In the genomic region with DNA sequence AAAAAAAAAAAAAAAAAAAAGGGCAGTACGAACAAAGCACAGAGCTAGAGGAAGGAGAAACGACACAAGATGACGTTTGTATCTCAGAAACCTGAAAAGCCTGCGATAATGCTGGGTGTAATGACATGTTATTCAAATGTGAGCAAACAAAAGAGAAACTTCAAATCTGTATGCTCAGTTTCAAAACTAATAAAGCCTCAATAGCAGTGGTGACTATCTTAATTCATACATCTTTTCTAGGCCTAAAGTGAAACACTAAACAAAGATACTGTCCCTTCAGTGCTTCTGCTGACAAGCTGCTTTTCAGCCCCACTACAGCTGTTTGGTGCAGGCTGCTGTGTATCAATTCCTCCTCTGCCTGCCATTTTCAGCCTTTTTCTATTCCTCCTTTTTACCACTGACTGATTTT, we compare ENCODE assay signal across 8 cellular contexts.
DNase-seq lines count a peak whose midpoint lies in the region; ATAC-seq, FAIRE-seq and TF ChIP-seq lines count a peak whose summit lies in the region.

No MANE protein-coding gene starts in this region.

- FAIRE-seq in D721Med (lab: Jason Lieb, UNC): no peak

- TF ChIP-seq CTCF in D721Med (IDR thresholded peaks at IDR 0.05; ENCODE audit: insufficient read depth, missing control alignments): no peak

- H3K9me3 Mint-ChIP-seq in activated T-cell treated with anti-CD3 and anti-CD28 coated beads, Interleukin-2, amount 50 U/mL, for 24 hours: no peaks in the 10 kb centered on the region

- peaks cover 14% of the 10 kb centered on the region for H3K4me1 Mint-ChIP-seq in activated T-cell treated with anti-CD3 and anti-CD28 coated beads, Interleukin-2, amount 50 U/mL, for 24 hours (ENCODE audit: low read depth)

- DNase-seq in activated T-cell treated with anti-CD3 and anti-CD28 coated beads, Interleukin-2, amount 50 U/mL, for 24 hours: no peak
- no peak for DNase-seq in activated T-cell treated with anti-CD3 and anti-CD28 coated beads for 4 hours
- peak; percentile 9 for DNase-seq in NCI-H69 (lab: John Stamatoyannopoulos, UW)
- DNase-seq in superior temporal gyrus (ENCODE audit: extremely low spot score): peak; percentile 53
- no peak for DNase-seq in D721Med (ENCODE audit: insufficient read length, low spot score)
- DNase-seq in activated naive CD4-positive, alpha-beta T cell treated with anti-CD3 and anti-CD28 coated beads, Interleukin-2, amount 50 U/mL, for 16 hours: no peak
- DNase-seq in activated CD4-positive, CD25-positive, alpha-beta regulatory T cell treated with anti-CD3 and anti-CD28 coated beads, Interleukin-2, amount 50 U/mL, for 72 hours: no peak

- H3K27ac Mint-ChIP-seq in activated T-cell treated with anti-CD3 and anti-CD28 coated beads, Interleukin-2, amount 50 U/mL, for 24 hours: peak overlapping the region; percentile 23

- ATAC-seq in HG02763 (IDR thresholded peaks at IDR 0.05; ENCODE audit: unreplicated experiment): peak; percentile 78

- H3K27me3 Mint-ChIP-seq in activated T-cell treated with anti-CD3 and anti-CD28 coated beads, Interleukin-2, amount 50 U/mL, for 24 hours: no peaks in the 10 kb centered on the region

- no peak overlapping the region for H3K4me3 Mint-ChIP-seq in activated T-cell treated with anti-CD3 and anti-CD28 coated beads, Interleukin-2, amount 50 U/mL, for 24 hours

- H3K36me3 Mint-ChIP-seq in activated T-cell treated with anti-CD3 and anti-CD28 coated beads, Interleukin-2, amount 50 U/mL, for 24 hours (ENCODE audit: low read depth): peaks cover 22% of the 10 kb centered on the region

Comparison
In these comparisons a context has a peak if more than half of its experiments do, and no peak if none do; other contexts are left out.
1. DNase-seq: peak in NCI-H69 (single experiment) and superior temporal gyrus (single experiment); none in activated T-cell treated with anti-CD3 and anti-CD28 coated beads, Interleukin-2, amount 50 U/mL, for 24 hours (single experiment), activated T-cell treated with anti-CD3 and anti-CD28 coated beads for 4 hours (single experiment), D721Med (single experiment), activated naive CD4-positive, alpha-beta T cell treated with anti-CD3 and anti-CD28 coated beads, Interleukin-2, amount 50 U/mL, for 16 hours (single experiment) and activated CD4-positive, CD25-positive, alpha-beta regulatory T cell treated with anti-CD3 and anti-CD28 coated beads, Interleukin-2, amount 50 U/mL, for 72 hours (single experiment).